ENCODE assay signal across 9 cellular contexts in genomic region chr1:160047116-160047991, GRCh38. TPM values are rescaled to one million over a fixed set of nuclear protein-coding genes. Genes with fewer than 3 reads are reported as not detected.
DNase-seq lines count a peak whose midpoint lies in the region; ATAC-seq lines count a peak whose summit lies in the region.
"Had no signal": no experiment of that assay in that cellular context is flagged by ENCODE, and none has a peak within 500 bp of the region (broad histone marks: within the 10 kb centered on the region; RNA-seq: fewer than 3 reads in every experiment).

No MANE protein-coding gene starts in this region.

- CTCF ChIA-PET in activated CD4-positive, alpha-beta T cell treated with anti-CD3 and anti-CD28 coated beads, Interleukin-2, amount 10 ng/mL, durations not matched to agents 7 days and 5 days (lab: Charles Lee) = interaction anchor here (0.5 to 3.6 kb wide), 20 partner anchors 9 to 926 kb away, joined by 3 to 33 read pairs (median 4); partner anchors contain the start of gene PIGM

- peak overlapping the region; percentile 55 for H3K4me3 Mint-ChIP-seq in activated CD4-positive, alpha-beta T cell treated with anti-CD3 and anti-CD28 coated beads, Interleukin-2, amount 10 ng/mL, durations not matched to agents 7 days and 5 days
- peak overlapping the region; percentile 54 for H3K4me3 Mint-ChIP-seq in stimulated activated effector memory CD8-positive, alpha-beta T cell treated with anti-CD3 and anti-CD28 coated beads, Interleukin-12 subunit alpha, Interleukin-12 subunit beta, amount 100 ng/mL, for 72 hours

- peak overlapping the region; percentile 33 for H3K27ac ChIP-seq in angular gyrus (ENCODE audit: low read depth, low read length)

- POLR2A ChIA-PET in activated CD4-positive, alpha-beta T cell treated with anti-CD3 and anti-CD28 coated beads, Interleukin-2, amount 10 ng/mL, durations not matched to agents 7 days and 5 days (lab: Charles Lee) = no interaction called here

- H3K36me3 Mint-ChIP-seq in activated CD4-positive, alpha-beta T cell treated with anti-CD3 and anti-CD28 coated beads, Interleukin-2, amount 10 ng/mL, durations not matched to agents 7 days and 5 days (ENCODE audit: low read depth) = no peaks in the 10 kb centered on the region
- H3K36me3 Mint-ChIP-seq in stimulated activated effector memory CD8-positive, alpha-beta T cell treated with anti-CD3 and anti-CD28 coated beads, Interleukin-12 subunit alpha, Interleukin-12 subunit beta, amount 100 ng/mL, for 72 hours = no peaks in the 10 kb centered on the region

- no peaks in the 10 kb centered on the region for H3K9me3 Mint-ChIP-seq in activated CD4-positive, alpha-beta T cell treated with anti-CD3 and anti-CD28 coated beads, Interleukin-2, amount 10 ng/mL, durations not matched to agents 7 days and 5 days
- H3K9me3 Mint-ChIP-seq in stimulated activated effector memory CD8-positive, alpha-beta T cell treated with anti-CD3 and anti-CD28 coated beads, Interleukin-12 subunit alpha, Interleukin-12 subunit beta, amount 100 ng/mL, for 72 hours = no peaks in the 10 kb centered on the region

- peaks cover 34% of the 10 kb centered on the region for H3K27me3 Mint-ChIP-seq in activated CD4-positive, alpha-beta T cell treated with anti-CD3 and anti-CD28 coated beads, Interleukin-2, amount 10 ng/mL, durations not matched to agents 7 days and 5 days

- DNase-seq in activated CD4-positive, alpha-beta T cell treated with anti-CD3 and anti-CD28 coated beads, Interleukin-2, amount 10 ng/mL, durations not matched to agents 7 days and 5 days = no peak
- no peak for DNase-seq in activated CD4-positive, alpha-beta T cell treated with anti-CD3 and anti-CD28 coated beads, Interleukin-2, amount 50 U/mL, for 48 hours
- DNase-seq in stimulated activated effector memory CD8-positive, alpha-beta T cell treated with anti-CD3 and anti-CD28 coated beads, Interleukin-12 subunit alpha, Interleukin-12 subunit beta, amount 100 ng/mL, for 72 hours (ENCODE audit: low spot score in 2 of 2) = no peak
- DNase-seq in activated CD8-positive, alpha-beta memory T cell treated with anti-CD3 and anti-CD28 coated beads, Interleukin-2, amount 50 U/mL, for 4 hours = no peak
- no peak for DNase-seq in inferior parietal cortex (ENCODE audit: extremely low spot score)
- no peak for DNase-seq in activated CD4-positive, alpha-beta T cell treated with anti-CD3 and anti-CD28 coated beads for 1 hour

- peak overlapping the region; percentile 60 for H3K27ac Mint-ChIP-seq in activated CD4-positive, alpha-beta T cell treated with anti-CD3 and anti-CD28 coated beads, Interleukin-2, amount 10 ng/mL, durations not matched to agents 7 days and 5 days
- H3K27ac Mint-ChIP-seq in stimulated activated effector memory CD8-positive, alpha-beta T cell treated with anti-CD3 and anti-CD28 coated beads, Interleukin-12 subunit alpha, Interleukin-12 subunit beta, amount 100 ng/mL, for 72 hours = peak overlapping the region; percentile 79

- ATAC-seq in HG03432 (IDR thresholded peaks at IDR 0.05; ENCODE audit: unreplicated experiment) = peak; percentile 46
- no peak for ATAC-seq in stimulated activated effector memory CD8-positive, alpha-beta T cell treated with anti-CD3 and anti-CD28 coated beads, Interleukin-12 subunit alpha, Interleukin-12 subunit beta, amount 100 ng/mL, for 72 hours

- peaks cover 13% of the 10 kb centered on the region for H3K4me1 Mint-ChIP-seq in activated CD4-positive, alpha-beta T cell treated with anti-CD3 and anti-CD28 coated beads, Interleukin-2, amount 10 ng/mL, durations not matched to agents 7 days and 5 days
- H3K4me1 Mint-ChIP-seq in stimulated activated effector memory CD8-positive, alpha-beta T cell treated with anti-CD3 and anti-CD28 coated beads, Interleukin-12 subunit alpha, Interleukin-12 subunit beta, amount 100 ng/mL, for 72 hours = peaks cover 14% of the 10 kb centered on the region

RNA-seq across cellular contexts. Expression of gene PIGM, which starts 15.6 kb away (rescaled TPM):
- 1 to 10 TPM; 5.9 to 6.4 TPM for total RNA-seq in activated CD4-positive, alpha-beta T cell treated with anti-CD3 and anti-CD28 coated beads, Interleukin-2, amount 10 ng/mL, durations not matched to agents 7 days and 5 days

RNA-seq across cellular contexts. Expression of gene KCNJ10, which starts 22.6 kb away (rescaled TPM):
- total RNA-seq in activated CD4-positive, alpha-beta T cell treated with anti-CD3 and anti-CD28 coated beads, Interleukin-2, amount 10 ng/mL, durations not matched to agents 7 days and 5 days = not detected
- total RNA-seq: glomerular endothelial cell had no signal

RNA-seq across cellular contexts. Expression of gene KCNJ9, which starts 34.0 kb away (rescaled TPM):
- total RNA-seq in activated CD4-positive, alpha-beta T cell treated with anti-CD3 and anti-CD28 coated beads, Interleukin-2, amount 10 ng/mL, durations not matched to agents 7 days and 5 days = not detected
- total RNA-seq: glomerular endothelial cell had no signal

RNA-seq across cellular contexts. Expression of gene IGSF8, which starts 51.1 kb away (rescaled TPM):
- 10 to 100 TPM; 36.4 to 40.9 TPM for total RNA-seq in activated CD4-positive, alpha-beta T cell treated with anti-CD3 and anti-CD28 coated beads, Interleukin-2, amount 10 ng/mL, durations not matched to agents 7 days and 5 days
